ENCODE assay signal across 11 cellular contexts in genomic region chr2:113507394-113508140, GRCh38. TPM values are rescaled to one million over a fixed set of nuclear protein-coding genes. Genes with fewer than 3 reads are reported as not detected.
DNase-seq lines count a peak whose midpoint lies in the region; ATAC-seq and TF ChIP-seq lines count a peak whose summit lies in the region.
"Not testable (repeated sequence)": the region's sequence is repeated elsewhere in the genome, so short reads cannot be mapped to it uniquely, and the experiment has no call there.
"Had no signal": no experiment of that assay in that cellular context is flagged by ENCODE, and none has a peak within 500 bp of the region (broad histone marks: within the 10 kb centered on the region; RNA-seq: fewer than 3 reads in every experiment).

No MANE protein-coding gene starts in this region.

- H2BK120ac ChIP-seq in IMR-90 (ENCODE audit: low read depth, low read length): not testable (repeated sequence)

- ATAC-seq in IMR-90 (ENCODE audit: low read depth) (peak; percentile 21; the same call in 1 of the 2 replicates), RWPE2 (ENCODE audit: low read depth) (peak; percentile 52), left colon (peak; percentile 25)

- not testable (repeated sequence) for H2BK15ac ChIP-seq in IMR-90 (ENCODE audit: low read depth, low read length)

- H3K27ac Mint-ChIP-seq in activated CD4-positive, alpha-beta T cell treated with anti-CD3 and anti-CD28 coated beads, Interleukin-2, amount 10 ng/mL, durations not matched to agents 24 days and 14 days; endodermal cell: not testable (repeated sequence)
- peak overlapping the region; percentile 55 for H3K27ac Mint-ChIP-seq in activated T-helper 1 cell treated with anti-CD3 and anti-CD28 coated beads, Interleukin-12 subunit alpha, Interleukin-12 subunit beta, Interleukin-2, Interleukin-4 antibody, amounts not matched to agents 30 ng/mL and 10 ng/mL and 1 ng/mL, durations not matched to agents 14 hours and 24 hours and 36 hours

- intact Hi-C loops in IMR-90 (cut with micrococcal nuclease); activated CD4-positive, alpha-beta T cell treated with anti-CD3 and anti-CD28 coated beads, Interleukin-2, amount 10 ng/mL, durations not matched to agents 24 days and 14 days (cut with micrococcal nuclease); activated T-helper 1 cell treated with anti-CD3 and anti-CD28 coated beads, Interleukin-12 subunit alpha, Interleukin-12 subunit beta, Interleukin-2, Interleukin-4 antibody, amounts not matched to agents 30 ng/mL and 10 ng/mL and 1 ng/mL, durations not matched to agents 14 hours and 24 hours and 36 hours (cut with micrococcal nuclease); left colon (cut with DNase I, micrococcal nuclease): not testable (repeated sequence)

- H3K4me1 Mint-ChIP-seq in activated CD4-positive, alpha-beta T cell treated with anti-CD3 and anti-CD28 coated beads, Interleukin-2, amount 10 ng/mL, durations not matched to agents 24 days and 14 days; activated T-helper 1 cell treated with anti-CD3 and anti-CD28 coated beads, Interleukin-12 subunit alpha, Interleukin-12 subunit beta, Interleukin-2, Interleukin-4 antibody, amounts not matched to agents 30 ng/mL and 10 ng/mL and 1 ng/mL, durations not matched to agents 14 hours and 24 hours and 36 hours (ENCODE audit: low read depth); endodermal cell: not testable (repeated sequence)

- H3K14ac ChIP-seq in IMR-90 (replicated peaks; ENCODE audit: low read depth, low read length): not testable (repeated sequence)

- not testable (repeated sequence) for H3K9me3 ChIP-seq in IMR-90 (ENCODE audit: control insufficient read depth, insufficient read depth, low read length); RWPE2 (ENCODE audit: severe bottlenecking); WERI-Rb-1 (ENCODE audit: severe bottlenecking); endodermal cell (ENCODE audit: control insufficient read depth, low read length)

- H3K4me2 ChIP-seq in IMR-90 (ENCODE audit: low read depth, low read length): not testable (repeated sequence)

- H4K8ac ChIP-seq in IMR-90 (ENCODE audit: low read depth in 2 of 2, low read length in 2 of 2): not testable (repeated sequence)

- H3K18ac ChIP-seq in IMR-90 (ENCODE audit: low read depth, low read length): not testable (repeated sequence)

- not testable (repeated sequence) for H3K4me1 ChIP-seq in IMR-90 (ENCODE audit: control insufficient read depth, insufficient read depth, low read length); RWPE2 (ENCODE audit: insufficient read depth, poor library complexity, severe bottlenecking); endodermal cell (ENCODE audit: control insufficient read depth, insufficient read depth, low read length)

- not testable (repeated sequence) for H3K79me1 ChIP-seq in IMR-90 (ENCODE audit: low read depth in 1 of 2, low read length in 2 of 2)

- DNase-seq in IMR-90; RWPE2 (ENCODE audit: low spot score); activated T-helper 1 cell treated with anti-CD3 and anti-CD28 coated beads, Interleukin-12 subunit alpha, Interleukin-12 subunit beta, Interleukin-2, Interleukin-4 antibody, amounts not matched to agents 30 ng/mL and 10 ng/mL and 1 ng/mL, durations not matched to agents 14 hours and 24 hours and 36 hours (ENCODE audit: low spot score); left colon: not testable (repeated sequence)
- DNase-seq in WERI-Rb-1: peak; percentile 8
- DNase-seq in activated CD4-positive, alpha-beta T cell treated with anti-CD3 and anti-CD28 coated beads, Interleukin-2, amount 10 ng/mL, durations not matched to agents 24 days and 14 days: peak; percentile 53
- peak; percentile 47 for DNase-seq in endodermal cell

- in situ Hi-C loops in IMR-90 (cut with MboI; ENCODE audit: low sequenced_read_pairs): not testable (repeated sequence)

- not testable (repeated sequence) for H3K4ac ChIP-seq in IMR-90 (ENCODE audit: low read depth, low read length)

- not testable (repeated sequence) for TF ChIP-seq CTCF in IMR-90 (conservative IDR thresholded peaks at IDR 0.05; ENCODE audit: low read depth, low read length); RWPE2 (IDR thresholded peaks at IDR 0.05; ENCODE audit: poor library complexity, severe bottlenecking); WERI-Rb-1 (IDR thresholded peaks at IDR 0.05; ENCODE audit: low read depth, low read length); endodermal cell (conservative IDR thresholded peaks at IDR 0.05)

- TF ChIP-seq RAD21 in IMR-90 (IDR thresholded peaks at IDR 0.05; ENCODE audit: low read length): not testable (repeated sequence)

- not testable (repeated sequence) for H3K36me3 Mint-ChIP-seq in activated CD4-positive, alpha-beta T cell treated with anti-CD3 and anti-CD28 coated beads, Interleukin-2, amount 10 ng/mL, durations not matched to agents 24 days and 14 days (ENCODE audit: low read depth); activated T-helper 1 cell treated with anti-CD3 and anti-CD28 coated beads, Interleukin-12 subunit alpha, Interleukin-12 subunit beta, Interleukin-2, Interleukin-4 antibody, amounts not matched to agents 30 ng/mL and 10 ng/mL and 1 ng/mL, durations not matched to agents 14 hours and 24 hours and 36 hours (ENCODE audit: low read depth); endodermal cell (ENCODE audit: low read depth)

- not testable (repeated sequence) for H4K20me1 ChIP-seq in IMR-90 (ENCODE audit: insufficient read depth, low read length)

- H3K9me3 Mint-ChIP-seq in activated CD4-positive, alpha-beta T cell treated with anti-CD3 and anti-CD28 coated beads, Interleukin-2, amount 10 ng/mL, durations not matched to agents 24 days and 14 days; activated T-helper 1 cell treated with anti-CD3 and anti-CD28 coated beads, Interleukin-12 subunit alpha, Interleukin-12 subunit beta, Interleukin-2, Interleukin-4 antibody, amounts not matched to agents 30 ng/mL and 10 ng/mL and 1 ng/mL, durations not matched to agents 14 hours and 24 hours and 36 hours; endodermal cell: not testable (repeated sequence)

- not testable (repeated sequence) for H3K27ac ChIP-seq in IMR-90 (ENCODE audit: insufficient read depth, low read length); RWPE2 (ENCODE audit: poor library complexity, severe bottlenecking); WERI-Rb-1; endodermal cell (ENCODE audit: low read depth, low read length)

- H3K9me1 ChIP-seq in IMR-90 (ENCODE audit: insufficient read depth, low read length): not testable (repeated sequence)

- not testable (repeated sequence) for TF ChIP-seq POLR2A in IMR-90 (IDR thresholded peaks at IDR 0.05; ENCODE audit: low read depth, low read length)

- H3K36me3 ChIP-seq in IMR-90 (ENCODE audit: control insufficient read depth, insufficient read depth, low read length); RWPE2 (ENCODE audit: low read depth); WERI-Rb-1; endodermal cell (ENCODE audit: control insufficient read depth, insufficient read depth, low read length): not testable (repeated sequence)

- H4K91ac ChIP-seq in IMR-90 (ENCODE audit: insufficient read depth, low read depth, low read length): not testable (repeated sequence)

- H2AK5ac ChIP-seq in IMR-90 (ENCODE audit: low read depth, low read length): not testable (repeated sequence)

- H2BK20ac ChIP-seq in IMR-90 (ENCODE audit: low read depth, low read length): not testable (repeated sequence)

- not testable (repeated sequence) for H3K4me3 Mint-ChIP-seq in activated CD4-positive, alpha-beta T cell treated with anti-CD3 and anti-CD28 coated beads, Interleukin-2, amount 10 ng/mL, durations not matched to agents 24 days and 14 days; activated T-helper 1 cell treated with anti-CD3 and anti-CD28 coated beads, Interleukin-12 subunit alpha, Interleukin-12 subunit beta, Interleukin-2, Interleukin-4 antibody, amounts not matched to agents 30 ng/mL and 10 ng/mL and 1 ng/mL, durations not matched to agents 14 hours and 24 hours and 36 hours; endodermal cell

- H3K56ac ChIP-seq in IMR-90 (ENCODE audit: extremely low read depth, insufficient read depth, low read length): not testable (repeated sequence)

- not testable (repeated sequence) for H2AK9ac ChIP-seq in IMR-90 (replicated peaks; ENCODE audit: low read depth, low read length, poor library complexity)

- H4K5ac ChIP-seq in IMR-90 (ENCODE audit: low read depth, low read length): not testable (repeated sequence)

- not testable (repeated sequence) for H3K9ac ChIP-seq in IMR-90 (ENCODE audit: low read depth, low read length); endodermal cell (ENCODE audit: extremely low read depth, low read length, poor library complexity, severe bottlenecking)

- not testable (repeated sequence) for H2BK5ac ChIP-seq in IMR-90 (ENCODE audit: low read depth, low read length, poor library complexity, severe bottlenecking)

- H3K27me3 ChIP-seq in IMR-90 (ENCODE audit: control insufficient read depth, insufficient read depth, low read length): peaks cover 23% of the 10 kb centered on the region
- peaks cover 31% of the 10 kb centered on the region for H3K27me3 ChIP-seq in RWPE2 (ENCODE audit: insufficient read depth, poor library complexity, severe bottlenecking)
- not testable (repeated sequence) for H3K27me3 ChIP-seq in WERI-Rb-1 (ENCODE audit: insufficient read depth, low read depth, severe bottlenecking)
- peaks cover 73% of the 10 kb centered on the region for H3K27me3 ChIP-seq in endodermal cell (ENCODE audit: control insufficient read depth, insufficient read depth, low read length, poor library complexity, severe bottlenecking)

- dilution Hi-C loops in IMR-90 (cut with HindIII; ENCODE audit: low sequenced_read_pairs, unreplicated experiment): not testable (repeated sequence)

- 5% methylated on average over 3 of the region's 14 CpGs; no CpG with 5 or more reads in 1 of the 2 experiments for WGBS in IMR-90 (ENCODE audit: extremely low coverage in 2 of 2, insufficient read length in 1 of 2), 2 experiments
- 26 to 39% methylated on average over 3 to 11 of the region's 14 CpGs for WGBS in endodermal cell (ENCODE audit: insufficient coverage in 1 of 2, insufficient read length in 1 of 2), 2 experiments

- CTCF ChIA-PET in IMR-90 (lab: Yijun Ruan, JAX): not testable (repeated sequence)

- not testable (repeated sequence) for H3K4me3 ChIP-seq in IMR-90 (ENCODE audit: insufficient read depth, low read depth, low read length); RWPE2 (ENCODE audit: severe bottlenecking); WERI-Rb-1 (ENCODE audit: low read depth, low read length); endodermal cell (ENCODE audit: low read length)

- POLR2A ChIA-PET in IMR-90 (lab: Charles Lee; ENCODE audit: unreplicated experiment): not testable (repeated sequence)

- H3K23ac ChIP-seq in IMR-90 (ENCODE audit: low read depth, low read length): not testable (repeated sequence)

- not testable (repeated sequence) for H2AFZ ChIP-seq in IMR-90 (replicated peaks; ENCODE audit: low read length, poor library complexity)

- not testable (repeated sequence) for BruUV-seq in IMR-90 (replicated peaks; lab: Mats Ljungman, UMichigan)

- peaks cover 22% of the 10 kb centered on the region for H3K27me3 Mint-ChIP-seq in activated CD4-positive, alpha-beta T cell treated with anti-CD3 and anti-CD28 coated beads, Interleukin-2, amount 10 ng/mL, durations not matched to agents 24 days and 14 days
- peaks cover 26% of the 10 kb centered on the region for H3K27me3 Mint-ChIP-seq in activated T-helper 1 cell treated with anti-CD3 and anti-CD28 coated beads, Interleukin-12 subunit alpha, Interleukin-12 subunit beta, Interleukin-2, Interleukin-4 antibody, amounts not matched to agents 30 ng/mL and 10 ng/mL and 1 ng/mL, durations not matched to agents 14 hours and 24 hours and 36 hours (ENCODE audit: insufficient read depth)
- H3K27me3 Mint-ChIP-seq in endodermal cell (ENCODE audit: insufficient read depth): peaks cover 63% of the 10 kb centered on the region

RNA-seq across cellular contexts. Expression of gene FOXD4L1, which starts 9.1 kb away (rescaled TPM):
- not detected in 2 replicates for total RNA-seq in IMR-90 (2012; rRNA removed)
- polyA plus RNA-seq in IMR-90 (2012; rRNA removed): not detected in 2 replicates
- not detected in 2 replicates for polyA plus RNA-seq in IMR-90 (2012; cell fraction: cytosol; rRNA removed)
- polyA plus RNA-seq in IMR-90 (2012; cell fraction: nucleus; rRNA removed; ENCODE audit: low replicate concordance): 0.10 and 0.22 TPM in 2 replicates
- 0.17 and 0.30 TPM in 2 replicates for total RNA-seq in activated CD4-positive, alpha-beta T cell treated with anti-CD3 and anti-CD28 coated beads, Interleukin-2, amount 10 ng/mL, durations not matched to agents 24 days and 14 days
- 0.32 and 0.39 TPM in 2 replicates for total RNA-seq in activated T-helper 1 cell treated with anti-CD3 and anti-CD28 coated beads, Interleukin-12 subunit alpha, Interleukin-12 subunit beta, Interleukin-2, Interleukin-4 antibody, amounts not matched to agents 30 ng/mL and 10 ng/mL and 1 ng/mL, durations not matched to agents 14 hours and 24 hours and 36 hours
- total RNA-seq in endodermal cell: under 1 TPM; 0.15 to 0.22 TPM
- polyA plus RNA-seq in endodermal cell (2013, experiment 1 of 2): 0.11 TPM
- polyA plus RNA-seq in endodermal cell (2013, experiment 2 of 2): not detected
- under 1 TPM; 0.20 to 0.27 TPM for total RNA-seq in left colon
- total RNA-seq: A172, A673, G401 had no signal
- polyA plus RNA-seq: CD4-positive, alpha-beta memory T cell had no signal
